ENCODE assay signal across 21 cellular contexts in the genomic region with DNA sequence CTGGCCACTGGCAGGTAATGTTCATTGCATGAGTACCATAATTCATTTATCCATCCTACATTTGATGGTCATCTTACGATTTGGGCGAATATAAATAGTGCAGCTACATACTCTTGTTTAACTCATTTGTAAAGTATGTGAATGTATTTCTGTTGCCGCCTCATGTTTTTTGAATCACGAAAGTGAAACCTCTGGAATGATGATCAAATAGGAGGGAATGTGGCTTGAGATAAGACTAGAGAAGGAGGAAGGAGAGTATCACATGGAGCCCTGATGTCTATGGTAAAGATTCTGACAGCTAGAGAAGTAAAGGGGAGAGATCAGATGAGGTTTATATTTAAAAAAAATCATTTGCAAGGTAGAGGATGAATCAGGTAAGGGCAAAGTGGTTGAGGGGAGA. TPM values are rescaled to one million over a fixed set of nuclear protein-coding genes. Genes with fewer than 3 reads are reported as not detected.
A peak's percentile ranks its signal among the peaks of the same experiment; 100 is the strongest.
DNase-seq lines count a peak whose midpoint lies in the region; ATAC-seq and TF ChIP-seq lines count a peak whose summit lies in the region.
"Had no signal": no experiment of that assay in that cellular context is flagged by ENCODE, and none has a peak within 500 bp of the region (broad histone marks: within the 10 kb centered on the region; RNA-seq: fewer than 3 reads in every experiment).

No MANE protein-coding gene starts in this region.

- no peaks in the 10 kb centered on the region for H3K9me3 ChIP-seq in AG04450 (ENCODE audit: control insufficient read depth, insufficient read depth, low read length)
- H3K9me3 ChIP-seq in mesenchymal stem cell (ENCODE audit: control insufficient read depth, low read length), result no peaks in the 10 kb centered on the region
- H3K9me3 ChIP-seq: ascending aorta, gastroesophageal sphincter, mucosa of descending colon had no signal

- no peak overlapping the region for H3K9ac ChIP-seq in mesenchymal stem cell (ENCODE audit: low read length)
- H3K9ac ChIP-seq: parathyroid adenoma had no signal

- H3K79me1 ChIP-seq in mesenchymal stem cell (replicated peaks; ENCODE audit: low read length, poor library complexity, severe bottlenecking), result peaks cover 16% of the 10 kb centered on the region

- H2BK12ac ChIP-seq in mesenchymal stem cell (ENCODE audit: low read length in 2 of 2), result no peak overlapping the region

- H3K4ac ChIP-seq in mesenchymal stem cell (ENCODE audit: low read depth in 1 of 2, low read length in 2 of 2), result no peak overlapping the region

- H3K4me3 ChIP-seq in AG04450 (ENCODE audit: low read depth, low read length) (no peak overlapping the region; the same call in 1 of the 2 replicates), mesenchymal stem cell (ENCODE audit: insufficient read depth in 1 of 2, low read depth in 1 of 2, low read length in 2 of 2) (peak overlapping the region in 1 of 2 experiments; percentile 4)
- H3K4me3 ChIP-seq: ascending aorta, gastroesophageal sphincter, GM12878, mucosa of descending colon, PC-9 had no signal

- peak overlapping the region; percentile 74 for H3K27ac ChIP-seq in AG04450 (ENCODE audit: low read depth, low read length)
- H3K27ac ChIP-seq in mesenchymal stem cell (ENCODE audit: low read length, poor library complexity, severe bottlenecking), result peak overlapping the region; percentile 60
- H3K27ac ChIP-seq: ascending aorta, gastroesophageal sphincter, parathyroid adenoma, PC-9 had no signal

- H4K8ac ChIP-seq in mesenchymal stem cell (ENCODE audit: low read length), result no peak overlapping the region

- DNase-seq in AG04450 (ENCODE audit: low read depth, low spot score) (no peak), GM03348 (ENCODE audit: low spot score) (peak; percentile 61), amniotic stem cell (lab: John Stamatoyannopoulos, UW) (peak; percentile 67), mesenchymal stem cell (peak; percentile 80), NCI-H2081 treated with DMSO at 0.1 percent for 48 hours (lab: John Stamatoyannopoulos, UW) (no peak), 8988T (no peak)
- DNase-seq: C1 segment of cervical spinal cord, DMS79 treated with DMSO at 0.1 percent for 48 hours, mucosa of descending colon, NCI-H1694, NCI-H510A treated with DMSO at 0.1 percent for 48 hours, PC-9, substantia nigra had no signal

- no peak overlapping the region for H2AK5ac ChIP-seq in mesenchymal stem cell (ENCODE audit: low read length, severe bottlenecking)

- H3K27me3 ChIP-seq in AG04450 (ENCODE audit: control insufficient read depth, insufficient read depth, low read length), result no peaks in the 10 kb centered on the region
- H3K27me3 ChIP-seq in mesenchymal stem cell (ENCODE audit: control insufficient read depth in 1 of 2, insufficient read depth in 1 of 2, low read length in 2 of 2), result no peaks in the 10 kb centered on the region
- H3K27me3 ChIP-seq: ascending aorta, gastroesophageal sphincter had no signal

- H2BK120ac ChIP-seq in mesenchymal stem cell (ENCODE audit: low read depth, low read length), result no peak overlapping the region

- no peak overlapping the region for H4K91ac ChIP-seq in mesenchymal stem cell (ENCODE audit: low read length)

- H2BK15ac ChIP-seq in mesenchymal stem cell (ENCODE audit: low read depth, poor library complexity, severe bottlenecking), result no peak overlapping the region

- H2AFZ ChIP-seq in mesenchymal stem cell (ENCODE audit: low read depth, low read length), result no peak overlapping the region
- H2AFZ ChIP-seq: parathyroid adenoma, PC-9 had no signal

- no peak for TF ChIP-seq CTCF in AG04450 (IDR thresholded peaks at IDR 0.05; ENCODE audit: low read depth, low read length)

- 55% methylated on average over 4 of the region's 4 CpGs for WGBS in mesenchymal stem cell

- no peak overlapping the region for H3K4me2 ChIP-seq in mesenchymal stem cell (ENCODE audit: low read length, poor library complexity, severe bottlenecking)
- H3K4me2 ChIP-seq: PC-9 had no signal

- no peak overlapping the region for H3K14ac ChIP-seq in mesenchymal stem cell (ENCODE audit: low read length in 2 of 2)

- CTCF ChIA-PET in AG04450 (lab: Charles Lee), result interaction anchor here (0.7 to 1.3 kb wide), 3 partner anchors 14 to 1718 kb away, joined by 5 to 10 read pairs (median 8); no protein-coding TSS in a partner anchor

- no peak overlapping the region for H2BK5ac ChIP-seq in mesenchymal stem cell (ENCODE audit: low read depth, low read length, poor library complexity, severe bottlenecking)

- no peak overlapping the region for H3K23ac ChIP-seq in mesenchymal stem cell (ENCODE audit: low read length in 2 of 2)

- peaks cover 21 to 77% of the 10 kb centered on the region in 2 experiments for H3K36me3 ChIP-seq in mesenchymal stem cell (ENCODE audit: control insufficient read depth in 1 of 2, insufficient read depth in 2 of 2, low read depth in 1 of 2, low read length in 2 of 2)

- ATAC-seq in HG03457 (IDR thresholded peaks at IDR 0.05; ENCODE audit: unreplicated experiment), result no peak
- no peak for ATAC-seq in HG03039 (IDR thresholded peaks at IDR 0.05; ENCODE audit: unreplicated experiment)
- ATAC-seq: gastroesophageal sphincter, GM12878, mucosa of descending colon, WTC11 had no signal

- POLR2A ChIA-PET in AG04450 (lab: Yijun Ruan, JAX), result interaction anchor here (1.5 to 2.8 kb wide), 2 partner anchors 8 to 15 kb away, joined by 8 to 17 read pairs; a partner anchor contains a TSS

- no peak overlapping the region for H3K18ac ChIP-seq in mesenchymal stem cell (ENCODE audit: low read depth in 1 of 2, low read length in 2 of 2)

- peaks cover 3% of the 10 kb centered on the region for H3K4me1 ChIP-seq in mesenchymal stem cell (ENCODE audit: control insufficient read depth, insufficient read depth, low read depth, low read length)
- H3K4me1 ChIP-seq: ascending aorta, gastroesophageal sphincter, parathyroid adenoma had no signal

RNA-seq across cellular contexts. Expression of a gene that starts 8.0 kb away (rescaled TPM):
- 37.4 and 40.8 TPM in 2 replicates for polyA plus RNA-seq in AG04450 (2011; rRNA removed)
- 14.0 and 14.4 TPM in 2 replicates for polyA minus RNA-seq in AG04450 (2011; rRNA and poly(A)+ RNA removed)
- polyA plus RNA-seq in mesenchymal stem cell (2013, experiment 1 of 2), result 41.8 TPM
- polyA plus RNA-seq in mesenchymal stem cell (2013, experiment 2 of 2), result 43.5 TPM

RNA-seq across cellular contexts. Expression of a gene that starts 15.5 kb away (rescaled TPM):
- polyA plus RNA-seq in AG04450 (2011; rRNA removed), result 53.8 and 71.2 TPM in 2 replicates
- 8.5 and 11.8 TPM in 2 replicates for polyA minus RNA-seq in AG04450 (2011; rRNA and poly(A)+ RNA removed)
- 39.3 TPM for polyA plus RNA-seq in mesenchymal stem cell (2013, experiment 1 of 2)
- 39.0 TPM for polyA plus RNA-seq in mesenchymal stem cell (2013, experiment 2 of 2)

RNA-seq across cellular contexts. Expression of a gene that starts 52.4 kb away (rescaled TPM):
- not detected in 2 replicates for polyA plus RNA-seq in AG04450 (2011; rRNA removed)
- polyA minus RNA-seq in AG04450 (2011; rRNA and poly(A)+ RNA removed), result not detected in 2 replicates
- not detected for polyA plus RNA-seq in mesenchymal stem cell (2013, experiment 1 of 2)
- polyA plus RNA-seq in mesenchymal stem cell (2013, experiment 2 of 2), result not detected
- polyA plus RNA-seq: keratinocyte had no signal

Comparison
In these comparisons a context has a peak if more than half of its experiments do, and no peak if none do; other contexts are left out.
1. DNase-seq: peak in GM03348 (single experiment), amniotic stem cell (single experiment) and mesenchymal stem cell (single experiment); none in AG04450 (single experiment), NCI-H2081 treated with DMSO at 0.1 percent for 48 hours (single experiment) and 8988T (single experiment).